ENCODE assay signal across 19 cellular contexts in genomic region chr14:52776816-52777215, GRCh38.
"Had no signal": no experiment of that assay in that cellular context is flagged by ENCODE, and none has a peak within 500 bp of the region (broad histone marks: within the 10 kb centered on the region; RNA-seq: fewer than 3 reads in every experiment).

No MANE protein-coding gene starts in this region.

- H3K27ac Mint-ChIP-seq: activated T-cell treated with anti-CD3 and anti-CD28 coated beads, Interleukin-2, amount 50 U/mL, for 72 hours; effector memory CD8-positive, alpha-beta T cell had no signal

- H3K27ac ChIP-seq: cardiac muscle cell, foreskin keratinocyte, lower lobe of right lung, upper lobe of right lung, WERI-Rb-1 had no signal

- H3K9me3 ChIP-seq: lower lobe of right lung, upper lobe of right lung had no signal

- H3K9me3 Mint-ChIP-seq: activated T-cell treated with anti-CD3 and anti-CD28 coated beads, Interleukin-2, amount 50 U/mL, for 72 hours; effector memory CD8-positive, alpha-beta T cell had no signal

- ATAC-seq: activated T-cell treated with anti-CD3 and anti-CD28 coated beads, Interleukin-2, amount 50 U/mL, for 72 hours; effector memory CD8-positive, alpha-beta T cell; foreskin keratinocyte; left colon; lower lobe of right lung; upper lobe of right lung had no signal

- H3K4me3 ChIP-seq: cardiac muscle cell, lower lobe of right lung, upper lobe of right lung had no signal

- H3K27me3 Mint-ChIP-seq: effector memory CD8-positive, alpha-beta T cell had no signal

- H3K27me3 ChIP-seq: cardiac muscle cell, foreskin keratinocyte, upper lobe of right lung had no signal

- H3K4me3 Mint-ChIP-seq: activated T-cell treated with anti-CD3 and anti-CD28 coated beads, Interleukin-2, amount 50 U/mL, for 72 hours; effector memory CD8-positive, alpha-beta T cell had no signal

- DNase-seq: activated CD4-positive, alpha-beta T cell treated with anti-CD3 and anti-CD28 coated beads for 1 hour; activated CD8-positive, alpha-beta memory T cell treated with anti-CD3 and anti-CD28 coated beads for 24 hours; activated CD8-positive, alpha-beta memory T cell treated with anti-CD3 and anti-CD28 coated beads, Interleukin-2, amount 50 U/mL, for 48 hours; activated effector memory CD4-positive, alpha-beta T cell treated with anti-CD3 and anti-CD28 coated beads, Interleukin-2, amount 50 U/mL, for 16 hours; activated naive CD4-positive, alpha-beta T cell treated with anti-CD3 and anti-CD28 coated beads, Interleukin-2, amount 50 U/mL, for 16 hours; activated T-cell treated with anti-CD3 and anti-CD28 coated beads, Interleukin-2, amount 50 U/mL, for 72 hours; amygdala; effector memory CD8-positive, alpha-beta T cell; foreskin keratinocyte; glutamatergic neuron; hippocampal formation; islet precursor cell; left colon; lower lobe of right lung; occipital lobe; retina; upper lobe of right lung; WERI-Rb-1 had no signal

- H3K4me1 ChIP-seq: foreskin keratinocyte, lower lobe of right lung, upper lobe of right lung had no signal
